ENCODE assay signal across 9 cellular contexts in the genomic region with DNA sequence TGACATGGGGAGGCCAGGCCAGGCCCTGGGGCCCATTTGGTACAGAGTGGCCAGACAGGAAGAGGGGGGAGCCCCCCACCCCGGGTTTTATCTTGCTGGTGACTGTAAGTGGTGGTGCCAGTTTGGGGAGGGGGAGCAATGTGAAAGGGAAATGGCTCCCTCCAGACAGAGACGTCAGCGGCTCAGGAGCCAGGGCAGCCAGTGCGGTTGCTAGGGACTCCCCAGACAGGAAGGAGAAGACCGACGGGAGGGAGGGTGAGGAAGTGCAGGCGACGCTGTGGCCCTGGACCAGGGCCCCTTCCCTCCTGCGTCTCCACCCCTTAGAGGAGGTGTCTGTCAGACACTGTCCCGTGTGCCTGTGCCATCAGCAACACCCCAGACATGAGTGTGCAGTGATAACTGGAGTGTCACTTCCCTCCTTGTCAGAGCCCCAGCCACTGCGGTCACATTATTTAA. TPM values are rescaled to one million over a fixed set of nuclear protein-coding genes. Genes with fewer than 3 reads are reported as not detected.
A peak's percentile ranks its signal among the peaks of the same experiment; 100 is the strongest.
DNase-seq lines count a peak whose midpoint lies in the region; ATAC-seq and TF ChIP-seq lines count a peak whose summit lies in the region.
"Had no signal": no experiment of that assay in that cellular context is flagged by ENCODE, and none has a peak within 500 bp of the region (broad histone marks: within the 10 kb centered on the region; RNA-seq: fewer than 3 reads in every experiment).

No MANE protein-coding gene starts in this region.

- TF ChIP-seq POLR2A in gastroesophageal sphincter (IDR thresholded peaks at IDR 0.05) = no peak

- H3K4me3 ChIP-seq in CD4-positive, CD25-positive, alpha-beta regulatory T cell (ENCODE audit: low read depth, low read length) = no peak overlapping the region
- H3K4me3 ChIP-seq in gastroesophageal sphincter (no peak overlapping the region), psoas muscle (no peak overlapping the region)

- no peak for TF ChIP-seq EP300 in gastroesophageal sphincter (IDR thresholded peaks at IDR 0.05)

- H3K4me3 Mint-ChIP-seq in CD4-positive, CD25-positive, alpha-beta regulatory T cell = peak overlapping the region in 1 of 4 donors; percentile 70

- peaks cover 24% of the 10 kb centered on the region for H3K4me1 ChIP-seq in CD4-positive, CD25-positive, alpha-beta regulatory T cell (ENCODE audit: control insufficient read depth, insufficient read depth, low read length, poor library complexity, severe bottlenecking)
- peaks cover 0 to 62% (median 12%) of the 10 kb centered on the region in 3 donors for H3K4me1 ChIP-seq in gastroesophageal sphincter
- no peaks in the 10 kb centered on the region for H3K4me1 ChIP-seq in psoas muscle

- no peaks in the 10 kb centered on the region for H3K36me3 Mint-ChIP-seq in CD4-positive, CD25-positive, alpha-beta regulatory T cell

- WGBS in gastroesophageal sphincter (ENCODE audit: low coverage in 1 of 2), 2 donors = 0 to 100% methylated on average over 1 of the region's 11 CpGs
- 32 to 45% (median 38%) methylated on average over 10 to 11 of the region's 11 CpGs for WGBS in psoas muscle, 3 donors

- DNase-seq in CD4-positive, CD25-positive, alpha-beta regulatory T cell = peak in 2 of 3 donors; percentile 49 to 84
- DNase-seq in KBM-7 (peak; percentile 98), psoas muscle (peak; percentile 49 to 75), NCI-H82 (lab: John Stamatoyannopoulos, UW) (no peak)
- peak; percentile 80 for DNase-seq in activated CD8-positive, alpha-beta memory T cell treated with anti-CD3 and anti-CD28 coated beads for 24 hours

- in situ Hi-C loops in KBM-7 (cut with MboI; ENCODE audit: low pct_unique_long_range_greater_than_20kb, low sequenced_read_pairs) = no loop called here

- H3K27me3 Mint-ChIP-seq in CD4-positive, CD25-positive, alpha-beta regulatory T cell = peaks cover 28% of the 10 kb centered on the region

- peak overlapping the region; percentile 71 for H3K27ac ChIP-seq in CD4-positive, CD25-positive, alpha-beta regulatory T cell (ENCODE audit: insufficient read depth, low read length, poor library complexity, severe bottlenecking)
- peak overlapping the region in 3 of 4 donors; percentile 39 to 62 (median 56) for H3K27ac ChIP-seq in gastroesophageal sphincter
- peak overlapping the region; percentile 50 for H3K27ac ChIP-seq in psoas muscle

- no peaks in the 10 kb centered on the region for H3K9me3 ChIP-seq in CD4-positive, CD25-positive, alpha-beta regulatory T cell (ENCODE audit: control insufficient read depth in 2 of 2, low read length in 2 of 2)
- H3K9me3 ChIP-seq in gastroesophageal sphincter (no peaks in the 10 kb centered on the region), psoas muscle (no peaks in the 10 kb centered on the region)

- H3K9me3 Mint-ChIP-seq in CD4-positive, CD25-positive, alpha-beta regulatory T cell = no peaks in the 10 kb centered on the region

- no peaks in the 10 kb centered on the region for H3K36me3 ChIP-seq in CD4-positive, CD25-positive, alpha-beta regulatory T cell (ENCODE audit: control insufficient read depth, insufficient read depth, low read length)
- H3K36me3 ChIP-seq in gastroesophageal sphincter (no peaks in the 10 kb centered on the region), psoas muscle (ENCODE audit: insufficient read depth in 1 of 2, low read depth in 1 of 2) (no peaks in the 10 kb centered on the region)

- intact Hi-C loops in psoas muscle (cut with DNase I) = no loop called here

- peak; percentile 89 to 93 for ATAC-seq in CD4-positive, CD25-positive, alpha-beta regulatory T cell (ENCODE audit: low read depth in 2 of 2)
- ATAC-seq in GM21447 (IDR thresholded peaks at IDR 0.05; ENCODE audit: unreplicated experiment) (peak; percentile 96), gastroesophageal sphincter (peak; percentile 64), psoas muscle (peak; percentile 31 to 62 (median 56)), HG02970 (IDR thresholded peaks at IDR 0.05; ENCODE audit: low FRiP score, unreplicated experiment) (no peak)

- no peak for TF ChIP-seq CTCF in gastroesophageal sphincter (IDR thresholded peaks at IDR 0.05)
- TF ChIP-seq CTCF in psoas muscle (IDR thresholded peaks at IDR 0.05) = no peak

- peaks cover 0 to 26% (median 12%) of the 10 kb centered on the region in 4 donors for H3K4me1 Mint-ChIP-seq in CD4-positive, CD25-positive, alpha-beta regulatory T cell

- H3K27ac Mint-ChIP-seq in CD4-positive, CD25-positive, alpha-beta regulatory T cell = peak overlapping the region in 2 of 3 donors; percentile 66 to 85

- H3K27me3 ChIP-seq in CD4-positive, CD25-positive, alpha-beta regulatory T cell (ENCODE audit: control insufficient read depth, insufficient read depth, low read length) = no peaks in the 10 kb centered on the region
- no peaks in the 10 kb centered on the region for H3K27me3 ChIP-seq in gastroesophageal sphincter
- H3K27me3 ChIP-seq in psoas muscle (ENCODE audit: insufficient read depth in 3 of 3, low read length in 2 of 3) = peaks cover 0 to 10% (median 2%) of the 10 kb centered on the region in 3 donors

RNA-seq across cellular contexts. Expression of a gene that starts 7.0 kb away (rescaled TPM):
- total RNA-seq in CD4-positive, CD25-positive, alpha-beta regulatory T cell = 8.2 TPM
- 1 to 10 TPM in 2 of 4 donors, under 1 TPM in 2; 0.16 to 1.4 (median 0.87) TPM for polyA plus RNA-seq in CD4-positive, CD25-positive, alpha-beta regulatory T cell
- total RNA-seq in gastroesophageal sphincter (10 to 100 TPM in 2 of 4 donors, 1 to 10 TPM in 2; 4.3 to 12.8 (median 9.9) TPM), psoas muscle (1 to 10 TPM; 3.9 to 8.2 (median 5.6) TPM)
- polyA plus RNA-seq in psoas muscle = 1 to 10 TPM; 1.7 to 4.0 (median 2.9) TPM

RNA-seq across cellular contexts. Expression of a gene that starts 44.5 kb away (rescaled TPM):
- 13.0 TPM for total RNA-seq in CD4-positive, CD25-positive, alpha-beta regulatory T cell
- polyA plus RNA-seq in CD4-positive, CD25-positive, alpha-beta regulatory T cell = 10 to 100 TPM; 17.2 to 23.4 (median 20.4) TPM
- total RNA-seq in gastroesophageal sphincter = 10 to 100 TPM in 2 of 4 donors, 1 to 10 TPM in 2; 9.0 to 27.5 (median 12.2) TPM
- total RNA-seq in psoas muscle = 10 to 100 TPM in 3 of 4 donors, 1 to 10 TPM in 1; 8.5 to 14.1 (median 10.9) TPM
- 10 to 100 TPM in 1 of 3 donors, 1 to 10 TPM in 2; 4.5 to 12.2 (median 5.9) TPM for polyA plus RNA-seq in psoas muscle

RNA-seq across cellular contexts. Expression of a gene that starts 58.0 kb away (rescaled TPM):
- total RNA-seq in CD4-positive, CD25-positive, alpha-beta regulatory T cell = not detected
- not detected for polyA plus RNA-seq in CD4-positive, CD25-positive, alpha-beta regulatory T cell
- total RNA-seq in gastroesophageal sphincter (not detected), psoas muscle (not detected)
- not detected for polyA plus RNA-seq in psoas muscle
- total RNA-seq: subcutaneous adipose tissue had no signal
